In the genomic region with DNA sequence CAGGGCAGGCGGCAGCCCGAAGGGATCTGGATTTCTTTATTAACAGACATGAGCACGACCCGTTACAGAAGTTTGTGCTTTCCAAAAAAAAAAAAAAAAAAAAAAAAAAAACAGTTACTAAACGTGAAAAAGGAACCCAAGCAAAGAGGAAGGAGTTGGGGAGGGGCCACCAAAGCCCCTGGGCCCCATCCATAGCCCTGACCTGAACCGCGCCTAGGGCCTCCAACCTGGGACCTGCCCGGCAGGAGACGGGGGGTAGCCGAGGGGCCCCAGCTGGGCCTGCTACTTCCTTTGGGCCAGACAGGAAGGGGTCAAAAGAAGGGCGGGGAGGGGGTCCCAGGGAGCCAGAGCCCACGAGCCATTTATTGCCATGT, we compare ENCODE assay signal across 9 cellular contexts. TPM values are rescaled to one million over a fixed set of nuclear protein-coding genes. Genes with fewer than 3 reads are reported as not detected.
A peak's percentile ranks its signal among the peaks of the same experiment; 100 is the strongest.
DNase-seq lines count a peak whose midpoint lies in the region; ATAC-seq and TF ChIP-seq lines count a peak whose summit lies in the region.
"Had no signal": no experiment of that assay in that cellular context is flagged by ENCODE, and none has a peak within 500 bp of the region (broad histone marks: within the 10 kb centered on the region; RNA-seq: fewer than 3 reads in every experiment).

No MANE protein-coding gene starts in this region.

- H3K9me3 Mint-ChIP-seq in Calu3 (ENCODE audit: low read depth, unreplicated experiment): no peaks in the 10 kb centered on the region
- no peaks in the 10 kb centered on the region for H3K9me3 Mint-ChIP-seq in effector memory CD8-positive, alpha-beta T cell

- no peaks in the 10 kb centered on the region for H3K36me3 ChIP-seq in MM.1S (replicated peaks; ENCODE audit: insufficient read depth, low read length)
- H3K36me3 ChIP-seq in psoas muscle (ENCODE audit: insufficient read depth in 1 of 2, low read depth in 1 of 2): peaks cover 0 to 4% of the 10 kb centered on the region in 2 donors
- H3K36me3 ChIP-seq: adrenal gland had no signal

- H3K4me3 Mint-ChIP-seq in Calu3 (ENCODE audit: low read depth, unreplicated experiment): peak overlapping the region; percentile 77
- H3K4me3 Mint-ChIP-seq in effector memory CD8-positive, alpha-beta T cell: peak overlapping the region; percentile 83

- peaks cover 17% of the 10 kb centered on the region for H3K4me1 ChIP-seq in MM.1S (ENCODE audit: low read length)
- H3K4me1 ChIP-seq in psoas muscle: peaks cover 15% of the 10 kb centered on the region

- peak overlapping the region; percentile 97; the same call in 1 of the 2 replicates for H3K4me2 ChIP-seq in MM.1S (ENCODE audit: low read depth, low read length)

- DNase-seq in Calu3 (no peak), MM.1S (no peak), psoas muscle (peak in 1 of 2 donors; percentile 62), NCI-H510A treated with DMSO at 0.1 percent for 48 hours (lab: John Stamatoyannopoulos, UW) (no peak), NCI-H2029 (lab: John Stamatoyannopoulos, UW) (no peak)
- DNase-seq in effector memory CD8-positive, alpha-beta T cell: no peak

- H3K9me3 ChIP-seq in MM.1S (replicated peaks; ENCODE audit: insufficient read depth, low read length) (no peaks in the 10 kb centered on the region), psoas muscle (no peaks in the 10 kb centered on the region)
- H3K9me3 ChIP-seq: adrenal gland had no signal

- no peaks in the 10 kb centered on the region for H4K20me1 ChIP-seq in MM.1S (ENCODE audit: insufficient read depth, low read length)

- peaks cover 92% of the 10 kb centered on the region for H3K36me3 Mint-ChIP-seq in Calu3 (ENCODE audit: insufficient read depth, unreplicated experiment)
- H3K36me3 Mint-ChIP-seq in effector memory CD8-positive, alpha-beta T cell (ENCODE audit: insufficient read depth): peaks cover 61% of the 10 kb centered on the region

- H3K9ac ChIP-seq in MM.1S (ENCODE audit: low read length): no peak overlapping the region

- H3F3A ChIP-seq in MM.1S (ENCODE audit: insufficient read depth, low read length): peaks cover 15% of the 10 kb centered on the region

- CTCF ChIA-PET in Calu3 (lab: Charles Lee): interaction anchor here (1.3 to 5.1 kb wide), 3 partner anchors 39 to 144 kb away, joined by 5 to 80 read pairs (median 18); a partner anchor contains a TSS

- peaks cover 21% of the 10 kb centered on the region for H3K27me3 ChIP-seq in MM.1S (replicated peaks; ENCODE audit: insufficient read depth, low read length)
- H3K27me3 ChIP-seq in psoas muscle (ENCODE audit: insufficient read depth in 3 of 3, low read length in 2 of 3): peaks cover 0 to 16% (median 0%) of the 10 kb centered on the region in 3 donors
- H3K27me3 ChIP-seq: adrenal gland had no signal

- 30 to 36% (median 30%) methylated on average over 12 of the region's 12 CpGs for WGBS in psoas muscle, 3 donors

- no peak for TF ChIP-seq CTCF in Calu3 (IDR thresholded peaks at IDR 0.05; ENCODE audit: unreplicated experiment)
- TF ChIP-seq CTCF in MM.1S (IDR thresholded peaks at IDR 0.05; ENCODE audit: low read length): no peak
- no peak for TF ChIP-seq CTCF in psoas muscle (IDR thresholded peaks at IDR 0.05)

- H3K4me3 ChIP-seq in MM.1S (ENCODE audit: low read length): no peak overlapping the region
- peak overlapping the region; percentile 70 for H3K4me3 ChIP-seq in psoas muscle

- H2AFZ ChIP-seq in MM.1S (ENCODE audit: low read length): no peak overlapping the region

- H3K4me1 Mint-ChIP-seq in Calu3 (ENCODE audit: low read depth, unreplicated experiment): peaks cover 39% of the 10 kb centered on the region
- peaks cover 16 to 17% of the 10 kb centered on the region in 2 donors for H3K4me1 Mint-ChIP-seq in effector memory CD8-positive, alpha-beta T cell (ENCODE audit: low read depth in 2 of 2)

- H3K27ac ChIP-seq in MM.1S (ENCODE audit: low read length) (no peak overlapping the region), psoas muscle (peak overlapping the region; percentile 79)

- H3K27ac Mint-ChIP-seq in Calu3 (ENCODE audit: unreplicated experiment): peak overlapping the region; percentile 80
- peak overlapping the region; percentile 86 to 92 for H3K27ac Mint-ChIP-seq in effector memory CD8-positive, alpha-beta T cell

- ATAC-seq in effector memory CD8-positive, alpha-beta T cell (replicated peaks): no peak
- no peak for ATAC-seq in psoas muscle
- no peak for ATAC-seq in HG02981 (IDR thresholded peaks at IDR 0.05; ENCODE audit: unreplicated experiment)
- ATAC-seq in HG03469 (IDR thresholded peaks at IDR 0.05; ENCODE audit: unreplicated experiment): no peak

- no peaks in the 10 kb centered on the region; the same call in 1 of the 2 replicates for H3K79me2 ChIP-seq in MM.1S (ENCODE audit: low read length)

- no peaks in the 10 kb centered on the region for H3K27me3 Mint-ChIP-seq in Calu3 (ENCODE audit: unreplicated experiment)
- no peaks in the 10 kb centered on the region for H3K27me3 Mint-ChIP-seq in effector memory CD8-positive, alpha-beta T cell

- BruUV-seq in Calu3 (replicated peaks; lab: Mats Ljungman, UMichigan): no TSS peak

- intact Hi-C loops in Calu3 (cut with micrococcal nuclease; ENCODE audit: unreplicated experiment) (loop anchor here (2.0 to 10.0 kb wide), 2 partner anchors 40 to 342 kb away; a partner anchor contains a TSS), psoas muscle (cut with DNase I) (loop anchor here (2.0 to 10.0 kb wide), 2 partner anchors 140 to 142 kb away; a partner anchor contains a TSS)

- H3K9me2 ChIP-seq in MM.1S (replicated peaks; ENCODE audit: insufficient read depth, low read length): no peaks in the 10 kb centered on the region

RNA-seq across cellular contexts. Expression of a gene that starts 10.0 kb away (rescaled TPM):
- total RNA-seq in Calu3 (2022) (25.2 and 27.6 TPM in 2 replicates), psoas muscle (1 to 10 TPM in 3 of 4 donors, under 1 TPM in 1; 0.88 to 2.6 (median 1.8) TPM)
- 1 to 10 TPM in 1 of 3 donors, under 1 TPM in 2; 0.39 to 3.8 (median 0.48) TPM for polyA plus RNA-seq in psoas muscle

RNA-seq across cellular contexts. Expression of a gene that starts 16.9 kb away (rescaled TPM):
- 207 and 218 TPM in 2 replicates for total RNA-seq in Calu3 (2022)
- total RNA-seq in psoas muscle: 10 to 100 TPM; 17.7 to 28.4 (median 24.3) TPM
- polyA plus RNA-seq in psoas muscle: 10 to 100 TPM in 2 of 3 donors, 1 to 10 TPM in 1; 8.1 to 20.8 (median 20.1) TPM

RNA-seq across cellular contexts. Expression of a gene that starts 30.1 kb away (rescaled TPM):
- total RNA-seq in Calu3 (2022) (64.6 and 72.6 TPM in 2 replicates), psoas muscle (10 to 100 TPM; 15.8 to 22.6 (median 19.1) TPM)
- polyA plus RNA-seq in psoas muscle: 10 to 100 TPM; 12.3 to 14.6 (median 13.2) TPM

RNA-seq across cellular contexts. Expression of a gene that starts 40.8 kb away (rescaled TPM):
- 400 and 420 TPM in 2 replicates for total RNA-seq in Calu3 (2022)
- 100 to 1,000 TPM; 134 to 221 (median 161) TPM for total RNA-seq in psoas muscle
- polyA plus RNA-seq in psoas muscle: 100 to 1,000 TPM; 174 to 254 (median 221) TPM

RNA-seq across cellular contexts. Expression of a gene that starts 47.2 kb away (rescaled TPM):
- total RNA-seq in Calu3 (2022) (14.3 and 20.2 TPM in 2 replicates), psoas muscle (under 1 TPM in 1 of 4 donors, not detected in 3; 0.40 TPM)
- polyA plus RNA-seq in psoas muscle: under 1 TPM; 0.06 to 0.81 (median 0.09) TPM
